8 cellular contexts compared by ENCODE assay signal in genomic region chr1:209248649-209249279, GRCh38.
A peak's percentile ranks its signal among the peaks of the same experiment; 100 is the strongest.
DNase-seq lines count a peak whose midpoint lies in the region; ATAC-seq, FAIRE-seq and TF ChIP-seq lines count a peak whose summit lies in the region.

No MANE protein-coding gene starts in this region.

- TF ChIP-seq CTCF in natural killer cell (IDR thresholded peaks at IDR 0.05): peak; percentile 76

- H3K9me3 Mint-ChIP-seq in activated CD4-positive, alpha-beta T cell treated with anti-CD3 and anti-CD28 coated beads, Interleukin-2, amount 10 ng/mL, durations not matched to agents 7 days and 5 days: no peaks in the 10 kb centered on the region
- H3K9me3 Mint-ChIP-seq in natural killer cell: no peaks in the 10 kb centered on the region

- POLR2A ChIA-PET in activated CD4-positive, alpha-beta T cell treated with anti-CD3 and anti-CD28 coated beads, Interleukin-2, amount 10 ng/mL, durations not matched to agents 7 days and 5 days (lab: Charles Lee): no interaction called here

- no peaks in the 10 kb centered on the region for H3K27me3 Mint-ChIP-seq in activated CD4-positive, alpha-beta T cell treated with anti-CD3 and anti-CD28 coated beads, Interleukin-2, amount 10 ng/mL, durations not matched to agents 7 days and 5 days
- no peaks in the 10 kb centered on the region for H3K27me3 Mint-ChIP-seq in natural killer cell (ENCODE audit: low read depth in 2 of 2)

- H3K4me3 Mint-ChIP-seq in activated CD4-positive, alpha-beta T cell treated with anti-CD3 and anti-CD28 coated beads, Interleukin-2, amount 10 ng/mL, durations not matched to agents 7 days and 5 days: no peak overlapping the region
- H3K4me3 Mint-ChIP-seq in natural killer cell: no peak overlapping the region

- H3K27ac Mint-ChIP-seq in activated CD4-positive, alpha-beta T cell treated with anti-CD3 and anti-CD28 coated beads, Interleukin-2, amount 10 ng/mL, durations not matched to agents 7 days and 5 days: no peak overlapping the region
- no peak overlapping the region for H3K27ac Mint-ChIP-seq in natural killer cell

- H3K36me3 Mint-ChIP-seq in activated CD4-positive, alpha-beta T cell treated with anti-CD3 and anti-CD28 coated beads, Interleukin-2, amount 10 ng/mL, durations not matched to agents 7 days and 5 days (ENCODE audit: low read depth): no peaks in the 10 kb centered on the region
- no peaks in the 10 kb centered on the region for H3K36me3 Mint-ChIP-seq in natural killer cell

- intact Hi-C loops in natural killer cell (cut with micrococcal nuclease): no loop called here

- CTCF ChIA-PET in activated CD4-positive, alpha-beta T cell treated with anti-CD3 and anti-CD28 coated beads, Interleukin-2, amount 10 ng/mL, durations not matched to agents 7 days and 5 days (lab: Charles Lee): interaction anchor here (0.6 to 1.7 kb wide), 6 partner anchors 32 to 597 kb away, joined by 3 to 6 read pairs (median 3); no protein-coding TSS in a partner anchor

- ATAC-seq in GM19351 (IDR thresholded peaks at IDR 0.05; ENCODE audit: unreplicated experiment): peak; percentile 91
- ATAC-seq in HG03378 (IDR thresholded peaks at IDR 0.05; ENCODE audit: unreplicated experiment): peak; percentile 86
- peak; percentile 94 for ATAC-seq in esophagus mucosa
- ATAC-seq in natural killer cell: peak; percentile 50 to 74 (median 66)

- H3K4me1 Mint-ChIP-seq in activated CD4-positive, alpha-beta T cell treated with anti-CD3 and anti-CD28 coated beads, Interleukin-2, amount 10 ng/mL, durations not matched to agents 7 days and 5 days: no peaks in the 10 kb centered on the region
- H3K4me1 Mint-ChIP-seq in natural killer cell: no peaks in the 10 kb centered on the region

- FAIRE-seq in urothelium cell line (lab: Jason Lieb, UNC): peak; percentile 97

- DNase-seq in D341Med (ENCODE audit: low spot score): peak; percentile 70
- DNase-seq in NCI-H2227 treated with DMSO at 0.1 percent for 48 hours (lab: John Stamatoyannopoulos, UW): peak; percentile 64
- DNase-seq in activated CD4-positive, alpha-beta T cell treated with anti-CD3 and anti-CD28 coated beads, Interleukin-2, amount 10 ng/mL, durations not matched to agents 7 days and 5 days: peak; percentile 63
- no peak for DNase-seq in natural killer cell
- DNase-seq in urothelium cell line (ENCODE audit: low spot score): peak; percentile 73
